Comparison of ENCODE assay signal across 8 cellular contexts in genomic region chr4:166252487-166253402, GRCh38.
DNase-seq lines count a peak whose midpoint lies in the region; ATAC-seq and TF ChIP-seq lines count a peak whose summit lies in the region.

No MANE protein-coding gene starts in this region.

- no peak overlapping the region for H3K27ac ChIP-seq in aorta (ENCODE audit: low read depth in 1 of 2, low read length in 2 of 2)

- H3K9ac ChIP-seq in adipocyte (ENCODE audit: low read length) = no peak overlapping the region

- H3K4me1 ChIP-seq in adipocyte (ENCODE audit: control insufficient read depth, insufficient read depth, low read length) (no peaks in the 10 kb centered on the region), aorta (ENCODE audit: control insufficient read depth in 1 of 2, insufficient read depth in 2 of 2, low read length in 2 of 2) (no peaks in the 10 kb centered on the region)

- H3K4me3 ChIP-seq in adipocyte (ENCODE audit: low read length) (no peak overlapping the region), aorta (ENCODE audit: low read length in 2 of 2) (no peak overlapping the region)

- 71 to 75% methylated on average over 4 of the region's 4 CpGs for WGBS in aorta, 2 donors

- H3K9me3 ChIP-seq in adipocyte (ENCODE audit: control insufficient read depth, low read length) (no peaks in the 10 kb centered on the region), aorta (ENCODE audit: control insufficient read depth, low read length) (no peaks in the 10 kb centered on the region)

- H3K36me3 ChIP-seq in adipocyte (ENCODE audit: control insufficient read depth, insufficient read depth, low read length, severe bottlenecking) (no peaks in the 10 kb centered on the region), aorta (ENCODE audit: control insufficient read depth in 1 of 2, insufficient read depth in 2 of 2, low read length in 1 of 2) (no peaks in the 10 kb centered on the region)

- intact Hi-C loops in aorta (cut with DNase I) = no loop called here

- DNase-seq in D341Med (ENCODE audit: low spot score) (peak; percentile 33), HEK293T (ENCODE audit: extremely low spot score) (peak; percentile 12), adipocyte (ENCODE audit: low read depth) (peak; percentile 42), kidney tubule cell (ENCODE audit: low spot score) (peak; percentile 28), NK-92 (lab: John Stamatoyannopoulos, UW; ENCODE audit: unreplicated experiment) (no peak), aorta (no peak), 8988T (no peak)

- no peaks in the 10 kb centered on the region for H3K27me3 ChIP-seq in adipocyte (replicated peaks; ENCODE audit: control insufficient read depth, insufficient read depth, low read length)
- H3K27me3 ChIP-seq in aorta (ENCODE audit: control insufficient read depth in 1 of 2, insufficient read depth in 2 of 2, low read length in 1 of 2) = no peaks in the 10 kb centered on the region

- ATAC-seq in GM21528 (IDR thresholded peaks at IDR 0.05; ENCODE audit: low FRiP score, unreplicated experiment) = no peak
- ATAC-seq in aorta (ENCODE audit: low FRiP score) = no peak

- POLR2A ChIA-PET in HEK293T (lab: Yijun Ruan, JAX) = no interaction called here

- CTCF ChIA-PET in HEK293T (lab: Yijun Ruan, JAX) = no interaction called here

TF ChIP-seq in HEK293T, 16 proteins besides CTCF, POLR2A, EP300 and RAD21:
- no peak for TF ChIP-seq FOXK2 (IDR thresholded peaks at IDR 0.05)
- TF ChIP-seq ELF4 (IDR thresholded peaks at IDR 0.05) = no peak
- TF ChIP-seq BHLHE40 (IDR thresholded peaks at IDR 0.05; ENCODE audit: borderline replicate concordance) = no peak
- TF ChIP-seq FOXM1 (IDR thresholded peaks at IDR 0.05; ENCODE audit: borderline replicate concordance) = no peak
- no peak for TF ChIP-seq HDGF (IDR thresholded peaks at IDR 0.05; ENCODE audit: borderline replicate concordance)
- no peak for TF ChIP-seq ARNT (IDR thresholded peaks at IDR 0.05)
- TF ChIP-seq NFRKB (IDR thresholded peaks at IDR 0.05) = no peak
- TF ChIP-seq TARDBP (IDR thresholded peaks at IDR 0.05) = no peak
- no peak for TF ChIP-seq LEF1 (IDR thresholded peaks at IDR 0.05; ENCODE audit: borderline replicate concordance)
- no peak for TF ChIP-seq ZNF384 (IDR thresholded peaks at IDR 0.05)
- no peak for TF ChIP-seq L3MBTL2 (conservative IDR thresholded peaks at IDR 0.05)
- no peak for TF ChIP-seq SUZ12 (IDR thresholded peaks at IDR 0.05)
- no peak for TF ChIP-seq FOXA1 (IDR thresholded peaks at IDR 0.05)
- TF ChIP-seq, protein P1, sequence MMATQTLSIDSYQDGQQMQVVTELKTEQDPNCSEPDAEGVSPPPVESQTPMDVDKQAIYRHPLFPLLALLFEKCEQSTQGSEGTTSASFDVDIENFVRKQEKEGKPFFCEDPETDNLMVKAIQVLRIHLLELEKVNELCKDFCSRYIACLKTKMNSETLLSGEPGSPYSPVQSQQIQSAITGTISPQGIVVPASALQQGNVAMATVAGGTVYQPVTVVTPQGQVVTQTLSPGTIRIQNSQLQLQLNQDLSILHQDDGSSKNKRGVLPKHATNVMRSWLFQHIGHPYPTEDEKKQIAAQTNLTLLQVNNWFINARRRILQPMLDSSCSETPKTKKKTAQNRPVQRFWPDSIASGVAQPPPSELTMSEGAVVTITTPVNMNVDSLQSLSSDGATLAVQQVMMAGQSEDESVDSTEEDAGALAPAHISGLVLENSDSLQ (IDR thresholded peaks at IDR 0.05) = no peak
- no peak for TF ChIP-seq CTBP1 (IDR thresholded peaks at IDR 0.05; ENCODE audit: borderline replicate concordance)
- no peak for TF ChIP-seq SP1 (IDR thresholded peaks at IDR 0.05)

Comparison
In these comparisons a context has a peak if more than half of its experiments do, and no peak if none do; other contexts are left out.
1. DNase-seq: peak in D341Med (single experiment), HEK293T (single experiment), adipocyte (single experiment) and kidney tubule cell (single experiment); none in NK-92 (single experiment), aorta (0 of 2) and 8988T (single experiment).